ENCODE assay signal across 18 cellular contexts in genomic region chr4:73919691-73920090, GRCh38. TPM values are rescaled to one million over a fixed set of nuclear protein-coding genes. Genes with fewer than 3 reads are reported as not detected.
DNase-seq lines count a peak whose midpoint lies in the region; ATAC-seq and TF ChIP-seq lines count a peak whose summit lies in the region.
"Had no signal": no experiment of that assay in that cellular context is flagged by ENCODE, and none has a peak within 500 bp of the region (broad histone marks: within the 10 kb centered on the region; RNA-seq: fewer than 3 reads in every experiment).

No MANE protein-coding gene starts in this region.

- H3K9me3 ChIP-seq in Karpas-422 (ENCODE audit: low read length) (no peaks in the 10 kb centered on the region), ascending aorta (no peaks in the 10 kb centered on the region)
- H3K9me3 ChIP-seq: HAP-1, SJCRH30 had no signal

- no peak overlapping the region for H3K4me3 ChIP-seq in GM23338
- no peak overlapping the region for H3K4me3 ChIP-seq in epithelial cell of esophagus (ENCODE audit: low read length)
- H3K4me3 ChIP-seq in Karpas-422 (ENCODE audit: low read length), result no peak overlapping the region
- H3K4me3 ChIP-seq in ascending aorta, result no peak overlapping the region
- H3K4me3 ChIP-seq: A549, HAP-1, SJCRH30 had no signal

- DNase-seq in GM23338 (ENCODE audit: low spot score), result no peak
- DNase-seq in amniotic epithelial cell (ENCODE audit: low read depth), result peak; percentile 53
- DNase-seq in epithelial cell of esophagus (ENCODE audit: low read depth), result peak; percentile 36
- DNase-seq in osteocyte (ENCODE audit: extremely low spot score, unreplicated experiment), result no peak
- DNase-seq in activated T-cell treated with anti-CD3 and anti-CD28 coated beads, Interleukin-2, amount 50 U/mL, for 72 hours, result no peak
- DNase-seq in DMS114 treated with DMSO at 0.1 percent for 48 hours (lab: John Stamatoyannopoulos, UW; ENCODE audit: unreplicated experiment), result no peak
- DNase-seq in Karpas-422, result no peak
- no peak for DNase-seq in ascending aorta (ENCODE audit: low spot score in 2 of 2)
- DNase-seq: C1 segment of cervical spinal cord, DMS 273 treated with DMSO at 0.1 percent for 48 hours, MV-4-11, NCI-H1417, NCI-H2029 treated with DMSO at 0.1 percent for 48 hours, NCI-H510A, NCI-H774 had no signal

- H3K36me3 Mint-ChIP-seq in GM23338 (ENCODE audit: low read depth) (no peaks in the 10 kb centered on the region), osteocyte (ENCODE audit: unreplicated experiment) (no peaks in the 10 kb centered on the region)
- H3K36me3 Mint-ChIP-seq in activated T-cell treated with anti-CD3 and anti-CD28 coated beads, Interleukin-2, amount 50 U/mL, for 72 hours (ENCODE audit: insufficient read depth in 2 of 2), result no peaks in the 10 kb centered on the region

- H3K4me1 Mint-ChIP-seq in GM23338 (no peaks in the 10 kb centered on the region), osteocyte (ENCODE audit: unreplicated experiment) (peaks cover 56% of the 10 kb centered on the region)
- H3K4me1 Mint-ChIP-seq in activated T-cell treated with anti-CD3 and anti-CD28 coated beads, Interleukin-2, amount 50 U/mL, for 72 hours (ENCODE audit: low read depth), result no peaks in the 10 kb centered on the region

- H3K27me3 ChIP-seq in GM23338 (ENCODE audit: insufficient read depth) (no peaks in the 10 kb centered on the region), Karpas-422 (ENCODE audit: low read length) (no peaks in the 10 kb centered on the region), ascending aorta (no peaks in the 10 kb centered on the region)
- H3K27me3 ChIP-seq: SJCRH30 had no signal

- no peak overlapping the region for H3K27ac ChIP-seq in GM23338 (ENCODE audit: low read depth)
- no peak overlapping the region for H3K27ac ChIP-seq in Karpas-422 (ENCODE audit: low read length)
- no peak overlapping the region for H3K27ac ChIP-seq in ascending aorta
- H3K27ac ChIP-seq: SJCRH30 had no signal

- H3K4me1 ChIP-seq in GM23338 (ENCODE audit: insufficient read depth) (no peaks in the 10 kb centered on the region), Karpas-422 (ENCODE audit: low read length) (no peaks in the 10 kb centered on the region), ascending aorta (no peaks in the 10 kb centered on the region)
- H3K4me1 ChIP-seq: HAP-1 had no signal

- H3F3A ChIP-seq in GM23338 (replicated peaks; ENCODE audit: low read depth), result no peaks in the 10 kb centered on the region

- peak overlapping the region; percentile 67 for H2AFZ ChIP-seq in GM23338
- H2AFZ ChIP-seq in Karpas-422 (ENCODE audit: low read length), result no peak overlapping the region

- H3K36me3 ChIP-seq in GM23338 (ENCODE audit: insufficient read depth), result no peaks in the 10 kb centered on the region
- no peaks in the 10 kb centered on the region for H3K36me3 ChIP-seq in Karpas-422 (ENCODE audit: insufficient read depth, low read length)
- H3K36me3 ChIP-seq in ascending aorta, result no peaks in the 10 kb centered on the region
- H3K36me3 ChIP-seq: HAP-1, SJCRH30 had no signal

- H3K9me3 Mint-ChIP-seq in GM23338 (no peaks in the 10 kb centered on the region), osteocyte (ENCODE audit: unreplicated experiment) (peaks cover 5% of the 10 kb centered on the region)
- no peaks in the 10 kb centered on the region for H3K9me3 Mint-ChIP-seq in activated T-cell treated with anti-CD3 and anti-CD28 coated beads, Interleukin-2, amount 50 U/mL, for 72 hours

- H3K4me3 Mint-ChIP-seq in GM23338 (no peak overlapping the region), osteocyte (ENCODE audit: unreplicated experiment) (no peak overlapping the region)
- no peak overlapping the region for H3K4me3 Mint-ChIP-seq in activated T-cell treated with anti-CD3 and anti-CD28 coated beads, Interleukin-2, amount 50 U/mL, for 72 hours

- H3K79me2 ChIP-seq in GM23338 (replicated peaks; ENCODE audit: insufficient read depth) (no peaks in the 10 kb centered on the region), Karpas-422 (ENCODE audit: low read length) (no peaks in the 10 kb centered on the region)

- no peak overlapping the region for H3K9ac ChIP-seq in Karpas-422 (ENCODE audit: low read length)

- H4K20me1 ChIP-seq in GM23338 (replicated peaks; ENCODE audit: insufficient read depth) (no peaks in the 10 kb centered on the region), Karpas-422 (ENCODE audit: insufficient read depth, low read depth, low read length) (no peaks in the 10 kb centered on the region)

- H3K9me2 ChIP-seq in GM23338 (ENCODE audit: insufficient read depth) (no peaks in the 10 kb centered on the region), Karpas-422 (replicated peaks; ENCODE audit: insufficient read depth, low read length) (no peaks in the 10 kb centered on the region)

- no peak for ATAC-seq in GM23338
- no peak for ATAC-seq in activated T-cell treated with anti-CD3 and anti-CD28 coated beads, Interleukin-2, amount 50 U/mL, for 72 hours (replicated peaks in 1 of 2)
- ATAC-seq: A549 had no signal

- H3K4me2 ChIP-seq in GM23338 (no peak overlapping the region), Karpas-422 (ENCODE audit: low read depth, low read length, poor library complexity, severe bottlenecking) (no peak overlapping the region)
- H3K4me2 ChIP-seq: A549 had no signal

- H3K27ac Mint-ChIP-seq in GM23338, result no peak overlapping the region
- peak overlapping the region; percentile 85 for H3K27ac Mint-ChIP-seq in osteocyte (ENCODE audit: unreplicated experiment)
- H3K27ac Mint-ChIP-seq in activated T-cell treated with anti-CD3 and anti-CD28 coated beads, Interleukin-2, amount 50 U/mL, for 72 hours, result no peak overlapping the region

- no peaks in the 10 kb centered on the region for H3K27me3 Mint-ChIP-seq in GM23338 (ENCODE audit: insufficient read depth, low read depth, poor library complexity)
- H3K27me3 Mint-ChIP-seq in osteocyte (ENCODE audit: unreplicated experiment), result no peaks in the 10 kb centered on the region
- H3K27me3 Mint-ChIP-seq in activated T-cell treated with anti-CD3 and anti-CD28 coated beads, Interleukin-2, amount 50 U/mL, for 72 hours (ENCODE audit: low read depth), result no peaks in the 10 kb centered on the region

- TF ChIP-seq CTCF in GM23338 (conservative IDR thresholded peaks at IDR 0.05; ENCODE audit: low read depth in 2 of 2), result no peak
- TF ChIP-seq CTCF in epithelial cell of esophagus (IDR thresholded peaks at IDR 0.05; ENCODE audit: insufficient read depth, low read depth, low read length, missing control alignments), result no peak
- no peak for TF ChIP-seq CTCF in osteocyte (IDR thresholded peaks at IDR 0.05)
- TF ChIP-seq CTCF in ascending aorta (IDR thresholded peaks at IDR 0.05), result no peak

- intact Hi-C loops in ascending aorta (cut with DNase I), result no loop called here

TF ChIP-seq in GM23338, 12 proteins besides CTCF, POLR2A, EP300 and RAD21 (continues in another document):
- TF ChIP-seq ZNF114 (CRISPR knock-in tag; IDR thresholded peaks at IDR 0.05), result no peak
- no peak for TF ChIP-seq STAT1 (IDR thresholded peaks at IDR 0.05; ENCODE audit: unreplicated experiment)
- no peak for TF ChIP-seq ZNF331 (CRISPR knock-in tag; IDR thresholded peaks at IDR 0.05; ENCODE audit: low read depth)
- TF ChIP-seq CREB1 (CRISPR knock-in tag; IDR thresholded peaks at IDR 0.05; ENCODE audit: low read depth), result no peak
- no peak for TF ChIP-seq EZH2 (IDR thresholded peaks at IDR 0.05; ENCODE audit: low read depth, unreplicated experiment)

RNA-seq across cellular contexts. Expression of gene CXCL1, which starts 50.5 kb away (rescaled TPM):
- 1.6 and 1.9 TPM in 2 replicates for total RNA-seq in GM23338 (2014; rRNA removed; shearing (Covaris generic))
- polyA plus RNA-seq in GM23338 (2016; fragmentation: Nextera tagmentation; extraction: Ambion mirVana), result 2.1 and 2.5 TPM in 2 replicates
- total RNA-seq in osteocyte, result 118 and 132 TPM in 2 replicates
- not detected for total RNA-seq in activated T-cell treated with anti-CD3 and anti-CD28 coated beads, Interleukin-2, amount 50 U/mL, for 72 hours
- total RNA-seq in Karpas-422 (2014; rRNA removed; shearing (Covaris generic); ENCODE audit: low replicate concordance), result not detected in 2 replicates
- total RNA-seq in ascending aorta, result 18.0 TPM
- total RNA-seq: SJCRH30 had no signal

Comparison
In these comparisons a context has a peak if more than half of its experiments do, and no peak if none do; other contexts are left out.
1. DNase-seq: peak in amniotic epithelial cell (single experiment) and epithelial cell of esophagus (single experiment); none in GM23338 (single experiment), osteocyte (single experiment), activated T-cell treated with anti-CD3 and anti-CD28 coated beads, Interleukin-2, amount 50 U/mL, for 72 hours (0 of 2), DMS114 treated with DMSO at 0.1 percent for 48 hours (single experiment), Karpas-422 (single experiment) and ascending aorta (0 of 2).